ENCODE assay signal across 8 cellular contexts in the genomic region with DNA sequence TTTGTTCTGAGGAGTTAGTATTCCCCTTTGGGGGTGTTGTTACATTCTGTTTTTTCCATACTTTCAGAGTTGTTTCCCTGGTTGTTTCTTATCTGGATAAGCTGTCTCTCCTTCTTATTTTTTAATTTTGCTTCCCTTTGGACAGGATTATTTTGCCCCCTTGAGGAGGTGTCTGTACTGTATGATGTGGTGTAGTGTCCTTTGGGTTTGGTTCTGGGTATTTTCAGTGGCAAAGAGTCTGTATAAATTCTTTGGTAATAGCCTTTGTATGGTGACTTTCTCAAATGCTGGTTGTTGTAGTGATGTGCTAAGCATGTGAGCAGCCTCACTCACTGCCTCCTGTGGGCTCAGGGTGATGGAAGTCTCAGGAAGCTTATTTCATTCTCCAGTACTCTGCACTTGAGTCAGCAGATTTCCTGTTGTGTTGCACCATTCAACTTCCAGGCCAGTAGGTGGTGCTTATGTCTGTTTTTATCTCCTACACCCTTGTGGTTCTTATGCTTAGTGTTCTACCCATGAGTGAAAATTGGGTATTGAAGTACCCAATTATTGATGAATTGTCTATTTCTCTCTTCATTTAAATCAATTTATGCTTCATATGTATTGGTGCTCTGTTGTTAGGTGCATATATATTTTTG.
DNase-seq lines count a peak whose midpoint lies in the region; ATAC-seq and TF ChIP-seq lines count a peak whose summit lies in the region.

No MANE protein-coding gene starts in this region.

- no peak overlapping the region for H3K4me3 Mint-ChIP-seq in T-helper 2 cell treated with Interferon-gamma antibody and Interleukin-4, amounts not matched to agents 5 μg/mL and 100 μg/mL, for 36 hours
- H3K4me3 Mint-ChIP-seq in glutamatergic neuron (ENCODE audit: unreplicated experiment) = no peak overlapping the region

- H3K27ac Mint-ChIP-seq in T-helper 2 cell treated with Interferon-gamma antibody and Interleukin-4, amounts not matched to agents 5 μg/mL and 100 μg/mL, for 36 hours = no peak overlapping the region
- no peak overlapping the region for H3K27ac Mint-ChIP-seq in glutamatergic neuron (ENCODE audit: unreplicated experiment)

- peaks cover 16% of the 10 kb centered on the region for H3K4me1 Mint-ChIP-seq in T-helper 2 cell treated with Interferon-gamma antibody and Interleukin-4, amounts not matched to agents 5 μg/mL and 100 μg/mL, for 36 hours (ENCODE audit: low read depth)
- no peaks in the 10 kb centered on the region for H3K4me1 Mint-ChIP-seq in glutamatergic neuron (ENCODE audit: low read depth, unreplicated experiment)

- TF ChIP-seq CTCF in glutamatergic neuron (IDR thresholded peaks at IDR 0.05; ENCODE audit: partially characterized antibody, unreplicated experiment) = no peak

- DNase-seq in ELF-1 (ENCODE audit: low read depth, low spot score) (peak; percentile 51), GM19238 (ENCODE audit: insufficient read length, low spot score) (peak; percentile 22), iPS DF 19.7 (ENCODE audit: low read depth, low spot score) (peak; percentile 74), glutamatergic neuron (no peak), T1000 (lab: John Stamatoyannopoulos, UW) (no peak)
- peak; percentile 38 for DNase-seq in T-helper 2 cell treated with Interferon-gamma antibody and Interleukin-4, amounts not matched to agents 5 μg/mL and 100 μg/mL, for 36 hours (ENCODE audit: low spot score)

- H3K36me3 Mint-ChIP-seq in T-helper 2 cell treated with Interferon-gamma antibody and Interleukin-4, amounts not matched to agents 5 μg/mL and 100 μg/mL, for 36 hours (ENCODE audit: low read depth) = peaks cover 3% of the 10 kb centered on the region
- peaks cover 5% of the 10 kb centered on the region for H3K36me3 Mint-ChIP-seq in glutamatergic neuron (ENCODE audit: unreplicated experiment)

- H3K27me3 Mint-ChIP-seq in T-helper 2 cell treated with Interferon-gamma antibody and Interleukin-4, amounts not matched to agents 5 μg/mL and 100 μg/mL, for 36 hours (ENCODE audit: low read depth) = peaks cover 24% of the 10 kb centered on the region
- no peaks in the 10 kb centered on the region for H3K27me3 Mint-ChIP-seq in glutamatergic neuron (ENCODE audit: unreplicated experiment)

- peaks cover 13% of the 10 kb centered on the region for H3K9me3 Mint-ChIP-seq in T-helper 2 cell treated with Interferon-gamma antibody and Interleukin-4, amounts not matched to agents 5 μg/mL and 100 μg/mL, for 36 hours
- peaks cover 4% of the 10 kb centered on the region for H3K9me3 Mint-ChIP-seq in glutamatergic neuron (ENCODE audit: unreplicated experiment)

- peak; percentile 48 for ATAC-seq in HG03520 (IDR thresholded peaks at IDR 0.05; ENCODE audit: unreplicated experiment)
- ATAC-seq in GM19324 (IDR thresholded peaks at IDR 0.05; ENCODE audit: low FRiP score, unreplicated experiment) = no peak

Comparison
In these comparisons a context has a peak if more than half of its experiments do, and no peak if none do; other contexts are left out.
1. DNase-seq: peak in ELF-1 (single experiment), GM19238 (single experiment), T-helper 2 cell treated with Interferon-gamma antibody and Interleukin-4, amounts not matched to agents 5 μg/mL and 100 μg/mL, for 36 hours (single experiment) and iPS DF 19.7 (single experiment); none in glutamatergic neuron (single experiment) and T1000 (single experiment).